16 cellular contexts compared by ENCODE assay signal in the genomic region with DNA sequence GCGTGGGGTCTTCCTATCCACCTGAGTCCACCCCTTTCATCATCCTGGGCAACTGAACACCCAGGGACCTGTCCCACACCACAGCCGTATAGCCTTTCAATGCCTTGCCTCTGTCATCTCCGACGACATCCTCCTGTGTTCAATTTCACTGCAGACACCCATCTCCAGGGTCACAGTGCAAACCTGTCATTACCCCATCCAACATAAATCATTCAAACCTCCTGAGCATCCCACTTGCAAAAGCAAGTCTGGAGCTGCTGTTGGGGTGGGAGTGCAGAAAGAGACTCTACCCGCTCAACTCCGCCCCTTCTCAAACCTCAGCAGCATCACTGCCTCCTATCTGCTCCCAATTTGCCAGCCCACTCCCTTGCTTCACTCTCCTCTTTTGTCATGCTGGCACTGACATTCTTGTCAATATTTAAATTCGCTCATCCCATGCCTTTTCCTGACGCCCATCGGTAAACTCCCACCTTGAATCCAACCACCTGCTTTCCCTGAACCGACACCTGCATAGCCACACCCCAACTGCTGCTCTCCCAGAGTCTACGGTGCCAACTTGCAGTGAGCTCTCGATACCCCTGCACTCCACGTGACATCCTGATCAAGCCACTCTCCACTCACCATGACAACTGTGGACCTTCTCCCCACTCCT. TPM values are rescaled to one million over a fixed set of nuclear protein-coding genes. Genes with fewer than 3 reads are reported as not detected.
DNase-seq lines count a peak whose midpoint lies in the region; ATAC-seq, FAIRE-seq and TF ChIP-seq lines count a peak whose summit lies in the region.
"Had no signal": no experiment of that assay in that cellular context is flagged by ENCODE, and none has a peak within 500 bp of the region (broad histone marks: within the 10 kb centered on the region; RNA-seq: fewer than 3 reads in every experiment).

No MANE protein-coding gene starts in this region.

- no peaks in the 10 kb centered on the region for H3K9me3 Mint-ChIP-seq in CD4-positive, alpha-beta T cell
- H3K9me3 Mint-ChIP-seq in astrocyte (ENCODE audit: unreplicated experiment) = peaks cover 2% of the 10 kb centered on the region
- H3K9me3 Mint-ChIP-seq in naive thymus-derived CD8-positive, alpha-beta T cell = no peaks in the 10 kb centered on the region

- no peaks in the 10 kb centered on the region for H3K9me3 ChIP-seq in CD4-positive, alpha-beta T cell (ENCODE audit: control insufficient read depth, low read length)
- H3K9me3 ChIP-seq in astrocyte (ENCODE audit: insufficient read depth, low read depth, low read length) (no peaks in the 10 kb centered on the region), testis (no peaks in the 10 kb centered on the region)
- H3K9me3 ChIP-seq: upper lobe of left lung had no signal

- no peak overlapping the region for H3K9ac ChIP-seq in astrocyte (ENCODE audit: low read length)

- POLR2A ChIA-PET in CD4-positive, alpha-beta T cell (lab: Charles Lee) = no interaction called here
- POLR2A ChIA-PET in naive thymus-derived CD8-positive, alpha-beta T cell (lab: Charles Lee) = interaction anchor here (0.5 to 0.8 kb wide), 3 partner anchors 14 to 165 kb away, joined by 3 to 4 read pairs (median 3); no protein-coding TSS in a partner anchor

- H3K4me3 ChIP-seq in astrocyte (ENCODE audit: insufficient read depth, low read depth, low read length) (no peak overlapping the region), foreskin fibroblast (ENCODE audit: low read depth in 1 of 2, low read length in 2 of 2) (no peak overlapping the region), testis (no peak overlapping the region)
- H3K4me3 ChIP-seq: upper lobe of left lung had no signal

- TF ChIP-seq POLR2A in testis (IDR thresholded peaks at IDR 0.05) = no peak

- ATAC-seq in CD4-positive, alpha-beta T cell (ENCODE audit: poor library complexity) = no peak
- ATAC-seq in naive thymus-derived CD8-positive, alpha-beta T cell = no peak
- ATAC-seq: PC-3 had no signal

- H3K27me3 Mint-ChIP-seq in CD4-positive, alpha-beta T cell = no peaks in the 10 kb centered on the region
- H3K27me3 Mint-ChIP-seq in astrocyte (ENCODE audit: low read depth, unreplicated experiment) = no peaks in the 10 kb centered on the region
- no peaks in the 10 kb centered on the region for H3K27me3 Mint-ChIP-seq in naive thymus-derived CD8-positive, alpha-beta T cell

- no peak overlapping the region for H3K27ac ChIP-seq in CD4-positive, alpha-beta T cell (ENCODE audit: low read depth, low read length)
- no peak overlapping the region for H3K27ac ChIP-seq in astrocyte (ENCODE audit: low read depth, low read length)
- no peak overlapping the region for H3K27ac ChIP-seq in testis
- H3K27ac ChIP-seq: brain microvascular endothelial cell had no signal

- WGBS in testis, 2 donors = 93 to 95% methylated on average over 13 of the region's 13 CpGs

- H3K4me2 ChIP-seq in astrocyte (ENCODE audit: low read length) = no peak overlapping the region

- H3K36me3 ChIP-seq in astrocyte (ENCODE audit: insufficient read depth, low read length) (peaks cover 32% of the 10 kb centered on the region), testis (ENCODE audit: low read depth, missing control alignments) (no peaks in the 10 kb centered on the region)

- intact Hi-C loops in CD4-positive, alpha-beta T cell (cut with DNase I, micrococcal nuclease) = no loop called here
- intact Hi-C loops in testis (cut with DNase I; ENCODE audit: low total_unique reads) = no loop called here

- no peak for DNase-seq in CD4-positive, alpha-beta T cell
- DNase-seq in NCI-H526 (lab: John Stamatoyannopoulos, UW) (peak; percentile 79 to 82), astrocyte (ENCODE audit: low read depth) (no peak), GM19240 (ENCODE audit: insufficient read length, low spot score) (no peak), foreskin fibroblast (no peak), testis (no peak), kidney glomerular epithelial cell (lab: John Stamatoyannopoulos, UW) (no peak)
- no peak for DNase-seq in naive thymus-derived CD8-positive, alpha-beta T cell
- DNase-seq: activated T-cell treated with anti-CD3 and anti-CD28 coated beads, Interleukin-2, amount 50 U/mL, for 48 hours; AML-193; brain microvascular endothelial cell; effector CD4-positive, alpha-beta T cell; NCI-H446 treated with DMSO at 0.1 percent for 48 hours; PC-3; upper lobe of left lung had no signal

- H4K20me1 ChIP-seq in astrocyte (ENCODE audit: insufficient read depth, low read length) = peaks cover 13% of the 10 kb centered on the region

- H3K4me3 Mint-ChIP-seq in CD4-positive, alpha-beta T cell = no peak overlapping the region
- H3K4me3 Mint-ChIP-seq in astrocyte (ENCODE audit: unreplicated experiment) = no peak overlapping the region
- no peak overlapping the region for H3K4me3 Mint-ChIP-seq in naive thymus-derived CD8-positive, alpha-beta T cell

- no peak for TF ChIP-seq CTCF in CD4-positive, alpha-beta T cell (IDR thresholded peaks at IDR 0.05)
- TF ChIP-seq CTCF in astrocyte (IDR thresholded peaks at IDR 0.05; ENCODE audit: insufficient read depth, low read depth, low read length) (no peak), foreskin fibroblast (IDR thresholded peaks at IDR 0.05; ENCODE audit: low read depth, low read length) (no peak), testis (IDR thresholded peaks at IDR 0.05) (no peak)

- peaks cover 99% of the 10 kb centered on the region for H3K36me3 Mint-ChIP-seq in CD4-positive, alpha-beta T cell (ENCODE audit: low read depth)
- peaks cover 56% of the 10 kb centered on the region for H3K36me3 Mint-ChIP-seq in astrocyte (ENCODE audit: low read depth, unreplicated experiment)
- peaks cover 13 to 100% (median 36%) of the 10 kb centered on the region in 3 donors for H3K36me3 Mint-ChIP-seq in naive thymus-derived CD8-positive, alpha-beta T cell

- H3K4me1 ChIP-seq in astrocyte (ENCODE audit: insufficient read depth, low read length) (peaks cover 7% of the 10 kb centered on the region), testis (peaks cover 8% of the 10 kb centered on the region)

- H3K4me1 Mint-ChIP-seq in CD4-positive, alpha-beta T cell (ENCODE audit: low read depth) = peaks cover 8% of the 10 kb centered on the region
- H3K4me1 Mint-ChIP-seq in astrocyte (ENCODE audit: low read depth, unreplicated experiment) = peaks cover 12% of the 10 kb centered on the region
- H3K4me1 Mint-ChIP-seq in naive thymus-derived CD8-positive, alpha-beta T cell = peaks cover 2 to 27% (median 10%) of the 10 kb centered on the region in 4 donors

- H3K27ac Mint-ChIP-seq in CD4-positive, alpha-beta T cell = peak overlapping the region; percentile 73
- peak overlapping the region; percentile 7 for H3K27ac Mint-ChIP-seq in astrocyte (ENCODE audit: unreplicated experiment)
- peak overlapping the region; percentile 53 to 91 (median 86) for H3K27ac Mint-ChIP-seq in naive thymus-derived CD8-positive, alpha-beta T cell

- no peaks in the 10 kb centered on the region for H3K27me3 ChIP-seq in CD4-positive, alpha-beta T cell (ENCODE audit: control insufficient read depth, insufficient read depth, low read length)
- H3K27me3 ChIP-seq in astrocyte (ENCODE audit: insufficient read depth, low read length) = no peaks in the 10 kb centered on the region
- H3K27me3 ChIP-seq in testis = no peaks in the 10 kb centered on the region
- H3K27me3 ChIP-seq: brain microvascular endothelial cell, upper lobe of left lung had no signal

- H3K79me2 ChIP-seq in astrocyte (ENCODE audit: insufficient read depth, low read length) = no peaks in the 10 kb centered on the region

- no peak overlapping the region for H2AFZ ChIP-seq in astrocyte (ENCODE audit: low read depth, low read length)

- FAIRE-seq in astrocyte (lab: Jason Lieb, UNC) = no peak
- FAIRE-seq: islet of Langerhans had no signal

- CTCF ChIA-PET in CD4-positive, alpha-beta T cell (lab: Charles Lee) = no interaction called here

RNA-seq across cellular contexts. Expression of gene MARF1, which starts 37.0 kb away (rescaled TPM):
- 100 to 1,000 TPM; 156 to 157 TPM for total RNA-seq in CD4-positive, alpha-beta T cell
- total RNA-seq in astrocyte (46.0 and 47.4 TPM in 2 replicates), testis (10 to 100 TPM; 49.7 to 57.9 TPM)
- total RNA-seq in naive thymus-derived CD8-positive, alpha-beta T cell = 100 to 1,000 TPM; 228 to 256 TPM
- polyA plus RNA-seq in naive thymus-derived CD8-positive, alpha-beta T cell = 10 to 100 TPM; 10.9 to 18.2 (median 15.2) TPM
- polyA plus RNA-seq in testis (ENCODE audit: insufficient read depth, low read depth, low replicate concordance) = 30.9 TPM

RNA-seq across cellular contexts. Expression of gene NDE1, which starts 44.0 kb away (rescaled TPM):
- 100 to 1,000 TPM in 1 of 2 experiments, 10 to 100 TPM in 1; 96.6 to 106 TPM for total RNA-seq in CD4-positive, alpha-beta T cell
- total RNA-seq in astrocyte (27.6 and 31.4 TPM in 2 replicates), testis (10 to 100 TPM; 51.6 to 84.3 TPM)
- total RNA-seq in naive thymus-derived CD8-positive, alpha-beta T cell = 100 to 1,000 TPM; 128 to 138 TPM
- polyA plus RNA-seq in naive thymus-derived CD8-positive, alpha-beta T cell = 10 to 100 TPM; 23.5 to 59.1 (median 42.3) TPM
- polyA plus RNA-seq in testis (ENCODE audit: insufficient read depth, low read depth, low replicate concordance) = 45.2 TPM

Comparison
In these comparisons a context has a peak if more than half of its experiments do, and no peak if none do; other contexts are left out.
1. DNase-seq: peak in NCI-H526 (2 of 2); none in CD4-positive, alpha-beta T cell (0 of 10), astrocyte (single experiment), naive thymus-derived CD8-positive, alpha-beta T cell (0 of 10), GM19240 (single experiment), foreskin fibroblast (0 of 2), testis (single experiment) and kidney glomerular epithelial cell (single experiment).
2. H3K27ac Mint-ChIP-seq: peak in every context shown above with its lines; median percentile 86 in naive thymus-derived CD8-positive, alpha-beta T cell; 73 in CD4-positive, alpha-beta T cell; 7 in astrocyte.